In genomic region chr13:21326155-21327030, GRCh38 we compare ENCODE assay signal across 8 cellular contexts.
DNase-seq lines count a peak whose midpoint lies in the region; ATAC-seq and TF ChIP-seq lines count a peak whose summit lies in the region.

No MANE protein-coding gene starts in this region.

- H3K4me1 ChIP-seq in RWPE2 (ENCODE audit: insufficient read depth, poor library complexity, severe bottlenecking): no peaks in the 10 kb centered on the region
- peaks cover 0 to 15% (median 12%) of the 10 kb centered on the region in 4 donors for H3K4me1 ChIP-seq in esophagus muscularis mucosa

- H3K4me3 ChIP-seq in RWPE2 (ENCODE audit: severe bottlenecking): peak overlapping the region; percentile 28
- H3K4me3 ChIP-seq in esophagus muscularis mucosa: peak overlapping the region; percentile 50 to 66 (median 60)

- TF ChIP-seq POLR2A in esophagus muscularis mucosa (IDR thresholded peaks at IDR 0.05; ENCODE audit: low read depth): no peak
- TF ChIP-seq POLR2A in erythroblast (IDR thresholded peaks at IDR 0.05; ENCODE audit: low read length): no peak

- H3K27me3 ChIP-seq in RWPE2 (ENCODE audit: insufficient read depth, poor library complexity, severe bottlenecking) (no peaks in the 10 kb centered on the region), esophagus muscularis mucosa (no peaks in the 10 kb centered on the region)

- DNase-seq in ELF-1 (ENCODE audit: low read depth, low spot score) (peak; percentile 89), RWPE2 (ENCODE audit: low spot score) (no peak), esophagus muscularis mucosa (ENCODE audit: extremely low spot score) (no peak), mucosa of gallbladder (ENCODE audit: low spot score) (peak; percentile 31), NCI-H1092 treated with DMSO at 0.1 percent for 48 hours (lab: John Stamatoyannopoulos, UW) (no peak), erythroblast (lab: John Stamatoyannopoulos, UW) (no peak)
- no peak for DNase-seq in activated effector memory CD4-positive, alpha-beta T cell treated with Interleukin-2 at 50 U/mL for 16 hours

- no peak for TF ChIP-seq EP300 in esophagus muscularis mucosa (IDR thresholded peaks at IDR 0.05)

- H3K36me3 ChIP-seq in RWPE2 (ENCODE audit: low read depth) (no peaks in the 10 kb centered on the region), esophagus muscularis mucosa (no peaks in the 10 kb centered on the region)

- H3K9me3 ChIP-seq in RWPE2 (ENCODE audit: severe bottlenecking) (no peaks in the 10 kb centered on the region), esophagus muscularis mucosa (no peaks in the 10 kb centered on the region)

- H3K27ac ChIP-seq in RWPE2 (ENCODE audit: poor library complexity, severe bottlenecking): no peak overlapping the region
- H3K27ac ChIP-seq in esophagus muscularis mucosa (replicated peaks in 1 of 4): peak overlapping the region in 2 of 4 donors; percentile 14 to 57

- TF ChIP-seq CTCF in RWPE2 (IDR thresholded peaks at IDR 0.05; ENCODE audit: poor library complexity, severe bottlenecking): no peak
- TF ChIP-seq CTCF in esophagus muscularis mucosa (IDR thresholded peaks at IDR 0.05): no peak

- WGBS in esophagus muscularis mucosa: 20% methylated on average over 23 of the region's 52 CpGs

- intact Hi-C loops in esophagus muscularis mucosa (cut with DNase I): no loop called here

- ATAC-seq in RWPE2 (ENCODE audit: low read depth) (peak; percentile 81), GM19023 (IDR thresholded peaks at IDR 0.05; ENCODE audit: unreplicated experiment) (no peak)

Comparison
In these comparisons a context has a peak if more than half of its experiments do, and no peak if none do; other contexts are left out.
1. DNase-seq: peak in ELF-1 (single experiment) and mucosa of gallbladder (single experiment); none in RWPE2 (single experiment), esophagus muscularis mucosa (single experiment), NCI-H1092 treated with DMSO at 0.1 percent for 48 hours (single experiment), activated effector memory CD4-positive, alpha-beta T cell treated with Interleukin-2 at 50 U/mL for 16 hours (single experiment) and erythroblast (0 of 2).